Comparison of ENCODE assay signal across 8 cellular contexts in genomic region chr1:6962956-6963915, GRCh38.
A peak's percentile ranks its signal among the peaks of the same experiment; 100 is the strongest.
DNase-seq lines count a peak whose midpoint lies in the region; ATAC-seq and TF ChIP-seq lines count a peak whose summit lies in the region.

No MANE protein-coding gene starts in this region.

- DNase-seq in G401 (ENCODE audit: low spot score) (peak; percentile 55), NCI-H748 treated with DMSO at 0.1 percent for 48 hours (lab: John Stamatoyannopoulos, UW) (peak; percentile 54), iPS DF 19.7 (ENCODE audit: low read depth, low spot score) (peak; percentile 94), omental fat pad (ENCODE audit: low spot score) (no peak)
- peak; percentile 82 to 87 for DNase-seq in activated T-cell treated with anti-CD3 and anti-CD28 coated beads, Interleukin-2, amount 50 U/mL, for 72 hours
- DNase-seq in stimulated activated CD4-positive, alpha-beta T cell treated with anti-CD3 and anti-CD28 coated beads, Interleukin-2, amount 100 ng/mL, for 48 hours = peak; percentile 55 to 69

- peaks cover 22% of the 10 kb centered on the region for H3K4me1 Mint-ChIP-seq in activated T-cell treated with anti-CD3 and anti-CD28 coated beads, Interleukin-2, amount 50 U/mL, for 72 hours (ENCODE audit: low read depth)

- no peaks in the 10 kb centered on the region for H3K9me3 Mint-ChIP-seq in activated T-cell treated with anti-CD3 and anti-CD28 coated beads, Interleukin-2, amount 50 U/mL, for 72 hours

- peak overlapping the region; percentile 80 to 88 for H3K4me3 Mint-ChIP-seq in activated T-cell treated with anti-CD3 and anti-CD28 coated beads, Interleukin-2, amount 50 U/mL, for 72 hours

- H3K36me3 Mint-ChIP-seq in activated T-cell treated with anti-CD3 and anti-CD28 coated beads, Interleukin-2, amount 50 U/mL, for 72 hours (ENCODE audit: insufficient read depth in 2 of 2) = no peaks in the 10 kb centered on the region

- H3K27ac Mint-ChIP-seq in activated T-cell treated with anti-CD3 and anti-CD28 coated beads, Interleukin-2, amount 50 U/mL, for 72 hours = peak overlapping the region; percentile 36

- TF ChIP-seq CTCF in omental fat pad (IDR thresholded peaks at IDR 0.05) = no peak

- H3K27me3 Mint-ChIP-seq in activated T-cell treated with anti-CD3 and anti-CD28 coated beads, Interleukin-2, amount 50 U/mL, for 72 hours (ENCODE audit: low read depth) = peaks cover 26% of the 10 kb centered on the region

- ATAC-seq in activated T-cell treated with anti-CD3 and anti-CD28 coated beads, Interleukin-2, amount 50 U/mL, for 72 hours (replicated peaks in 1 of 2) = peak; percentile 64 to 68
- ATAC-seq in omental fat pad (ENCODE audit: low FRiP score) (no peak), HG02610 (IDR thresholded peaks at IDR 0.05; ENCODE audit: unreplicated experiment) (no peak), HG03469 (IDR thresholded peaks at IDR 0.05; ENCODE audit: unreplicated experiment) (no peak)

- in situ Hi-C loops in G401 (cut with HindIII; ENCODE audit: low sequenced_read_pairs) = no loop called here

Comparison
In these comparisons a context has a peak if more than half of its experiments do, and no peak if none do; other contexts are left out.
1. ATAC-seq: peak in activated T-cell treated with anti-CD3 and anti-CD28 coated beads, Interleukin-2, amount 50 U/mL, for 72 hours (2 of 2); none in omental fat pad (single experiment), HG02610 (single experiment) and HG03469 (single experiment).